Comparison of ENCODE assay signal across 25 cellular contexts in genomic region chrX:29295987-29296680, GRCh38.
A peak's percentile ranks its signal among the peaks of the same experiment; 100 is the strongest.
DNase-seq lines count a peak whose midpoint lies in the region; ATAC-seq and TF ChIP-seq lines count a peak whose summit lies in the region.
"Had no signal": no experiment of that assay in that cellular context is flagged by ENCODE, and none has a peak within 500 bp of the region (broad histone marks: within the 10 kb centered on the region; RNA-seq: fewer than 3 reads in every experiment).

No MANE protein-coding gene starts in this region.

- ATAC-seq in RWPE2 (ENCODE audit: low read depth) (0 out of 3 replicates have a peak, but pooled peaks have one; percentile 33), GM19463 (IDR thresholded peaks at IDR 0.05; ENCODE audit: unreplicated experiment) (no peak), GM18505 (IDR thresholded peaks at IDR 0.05; ENCODE audit: unreplicated experiment) (no peak)
- ATAC-seq: GM12878, left colon had no signal

- no peak overlapping the region for H3K27ac ChIP-seq in RWPE2 (ENCODE audit: poor library complexity, severe bottlenecking)
- H3K27ac ChIP-seq: hepatocyte, right lobe of liver had no signal

- no peaks in the 10 kb centered on the region for H3K27me3 ChIP-seq in RWPE2 (ENCODE audit: insufficient read depth, poor library complexity, severe bottlenecking)
- H3K27me3 ChIP-seq: hepatocyte, right lobe of liver had no signal

- no peaks in the 10 kb centered on the region for H3K36me3 ChIP-seq in RWPE2 (ENCODE audit: low read depth)
- H3K36me3 ChIP-seq: right lobe of liver had no signal

- TF ChIP-seq POLR2A in GM18505 (IDR thresholded peaks at IDR 0.05; ENCODE audit: borderline replicate concordance, extremely low read depth, insufficient read depth, insufficient read length): no peak

- H3K4me3 ChIP-seq in RWPE2 (ENCODE audit: severe bottlenecking) (no peak overlapping the region), epithelial cell of esophagus (ENCODE audit: low read length) (no peak overlapping the region)
- H3K4me3 ChIP-seq: GM12878, hepatocyte, right lobe of liver had no signal

- TF ChIP-seq CTCF in RWPE2 (IDR thresholded peaks at IDR 0.05; ENCODE audit: poor library complexity, severe bottlenecking) (no peak), epithelial cell of esophagus (IDR thresholded peaks at IDR 0.05; ENCODE audit: insufficient read depth, low read depth, low read length, missing control alignments) (no peak)

- H3K9me3 ChIP-seq in RWPE2 (ENCODE audit: severe bottlenecking): no peaks in the 10 kb centered on the region
- H3K9me3 ChIP-seq: right lobe of liver had no signal

- no peaks in the 10 kb centered on the region for H3K4me1 ChIP-seq in RWPE2 (ENCODE audit: insufficient read depth, poor library complexity, severe bottlenecking)
- H3K4me1 ChIP-seq: right lobe of liver had no signal

- DNase-seq in GM03348 (ENCODE audit: low spot score): peak; percentile 8
- DNase-seq in RWPE2 (ENCODE audit: low spot score): no peak
- DNase-seq in epithelial cell of esophagus (ENCODE audit: low read depth): peak; percentile 0
- DNase-seq in myocyte (ENCODE audit: low read depth): peak; percentile 10
- DNase-seq in ureter (ENCODE audit: low spot score): no peak
- no peak for DNase-seq in NCI-H2081 treated with DMSO at 0.1 percent for 48 hours (lab: John Stamatoyannopoulos, UW)
- DNase-seq: activated CD4-positive, alpha-beta memory T cell treated with anti-CD3 and anti-CD28 coated beads, Interleukin-2, amount 10 ng/mL, durations not matched to agents 7 days and 5 days; activated CD4-positive, CD25-positive, alpha-beta regulatory T cell treated with anti-CD3 and anti-CD28 coated beads, Interleukin-2, amount 50 U/mL, for 72 hours; activated CD8-positive, alpha-beta memory T cell treated with anti-CD3 and anti-CD28 coated beads, Interleukin-2, amount 50 U/mL, for 48 hours; anterior cingulate cortex; CD4-positive, alpha-beta T cell; GOT3; left colon; NCI-H1105 treated with DMSO at 0.1 percent for 48 hours; NCI-H2029 treated with DMSO at 0.1 percent for 48 hours; NCI-H345; posterior cingulate gyrus; right lobe of liver; RPMI8226; stimulated activated CD4-positive, alpha-beta T cell treated with anti-CD3 and anti-CD28 coated beads, Interleukin-12 subunit alpha, Interleukin-12 subunit beta, amount 100 ng/mL, for 4 hours; stimulated activated CD4-positive, alpha-beta T cell treated with anti-CD3 and anti-CD28 coated beads, Interleukin-4, amount 100 ng/mL, for 1 hour had no signal

Comparison
In these comparisons a context has a peak if more than half of its experiments do, and no peak if none do; other contexts are left out.
1. DNase-seq: peak in GM03348 (single experiment), epithelial cell of esophagus (single experiment) and myocyte (single experiment); none in RWPE2 (single experiment), ureter (single experiment) and NCI-H2081 treated with DMSO at 0.1 percent for 48 hours (single experiment).